21 cellular contexts compared by ENCODE assay signal in genomic region chr2:30789670-30790210, GRCh38. TPM values are rescaled to one million over a fixed set of nuclear protein-coding genes. Genes with fewer than 3 reads are reported as not detected.
DNase-seq lines count a peak whose midpoint lies in the region; ATAC-seq and TF ChIP-seq lines count a peak whose summit lies in the region.
"Had no signal": no experiment of that assay in that cellular context is flagged by ENCODE, and none has a peak within 500 bp of the region (broad histone marks: within the 10 kb centered on the region; RNA-seq: fewer than 3 reads in every experiment).

No MANE protein-coding gene starts in this region.

- no peak for TF ChIP-seq CTCF in VCaP (conservative IDR thresholded peaks at IDR 0.05)
- TF ChIP-seq CTCF in esophagus muscularis mucosa (IDR thresholded peaks at IDR 0.05), result no peak

- DNase-seq in esophagus muscularis mucosa (ENCODE audit: extremely low spot score) (peak; percentile 90), mucosa of gallbladder (ENCODE audit: low spot score) (peak; percentile 6), occipital lobe (lab: John Stamatoyannopoulos, UW) (no peak), NCI-H1105 (lab: John Stamatoyannopoulos, UW) (no peak)
- DNase-seq: Caco-2; CD4-positive, alpha-beta T cell; EL; GOT3; KBM-7; NCI-H1105 treated with DMSO at 0.1 percent for 48 hours; NCI-H1694 treated with DMSO at 0.1 percent for 48 hours; NCI-H2227 treated with DMSO at 0.1 percent for 48 hours; NCI-H510A treated with DMSO at 0.1 percent for 48 hours; SHP77 treated with DMSO at 0.1 percent for 48 hours; SK-N-SH had no signal

- H3K4me3 ChIP-seq in esophagus muscularis mucosa, result no peak overlapping the region

- TF ChIP-seq POLR2A in esophagus muscularis mucosa (IDR thresholded peaks at IDR 0.05; ENCODE audit: low read depth), result no peak

- H3K27ac ChIP-seq in VCaP, result peak overlapping the region; percentile 56; the same call in 1 of the 2 replicates
- no peak overlapping the region for H3K27ac ChIP-seq in esophagus muscularis mucosa (replicated peaks in 1 of 4)

- 80% methylated on average over 4 of the region's 4 CpGs for WGBS in esophagus muscularis mucosa

- no peak for ATAC-seq in GM19467 (IDR thresholded peaks at IDR 0.05; ENCODE audit: unreplicated experiment)
- no peak for ATAC-seq in HG02981 (IDR thresholded peaks at IDR 0.05; ENCODE audit: unreplicated experiment)
- ATAC-seq: HepG2 had no signal

- H3K27me3 ChIP-seq in esophagus muscularis mucosa, result peaks cover 0 to 5% (median 0%) of the 10 kb centered on the region in 4 donors

- intact Hi-C loops in esophagus muscularis mucosa (cut with DNase I), result no loop called here

- no peaks in the 10 kb centered on the region for H3K36me3 ChIP-seq in esophagus muscularis mucosa

- no peaks in the 10 kb centered on the region for H3K9me3 ChIP-seq in esophagus muscularis mucosa
- H3K9me3 ChIP-seq: Caco-2, SK-N-SH had no signal

- no peak for TF ChIP-seq EP300 in esophagus muscularis mucosa (IDR thresholded peaks at IDR 0.05)

- no peaks in the 10 kb centered on the region for H3K4me1 ChIP-seq in esophagus muscularis mucosa
- H3K4me1 ChIP-seq: Caco-2 had no signal

RNA-seq across cellular contexts. Expression of gene CAPN13, which starts 17.5 kb away (rescaled TPM):
- total RNA-seq in esophagus muscularis mucosa, result not detected
- 44.4 TPM for total RNA-seq in mucosa of gallbladder
- 0.16 TPM for total RNA-seq in occipital lobe
- total RNA-seq: B cell; CD4-positive, alpha-beta T cell; HepG2; RPMI7951 had no signal

Comparison
In these comparisons a context has a peak if more than half of its experiments do, and no peak if none do; other contexts are left out.
1. DNase-seq: peak in esophagus muscularis mucosa (single experiment) and mucosa of gallbladder (single experiment); none in occipital lobe (single experiment) and NCI-H1105 (single experiment).
2. RNA of gene CAPN13, which starts 17.5 kb away (total RNA-seq): 44.4 TPM in mucosa of gallbladder (single experiment); 0.16 TPM in occipital lobe (single experiment) and not detected in esophagus muscularis mucosa; every median in the first group is over 10 times any median in the second.